Comparison of ENCODE assay signal across 8 cellular contexts in the genomic region with DNA sequence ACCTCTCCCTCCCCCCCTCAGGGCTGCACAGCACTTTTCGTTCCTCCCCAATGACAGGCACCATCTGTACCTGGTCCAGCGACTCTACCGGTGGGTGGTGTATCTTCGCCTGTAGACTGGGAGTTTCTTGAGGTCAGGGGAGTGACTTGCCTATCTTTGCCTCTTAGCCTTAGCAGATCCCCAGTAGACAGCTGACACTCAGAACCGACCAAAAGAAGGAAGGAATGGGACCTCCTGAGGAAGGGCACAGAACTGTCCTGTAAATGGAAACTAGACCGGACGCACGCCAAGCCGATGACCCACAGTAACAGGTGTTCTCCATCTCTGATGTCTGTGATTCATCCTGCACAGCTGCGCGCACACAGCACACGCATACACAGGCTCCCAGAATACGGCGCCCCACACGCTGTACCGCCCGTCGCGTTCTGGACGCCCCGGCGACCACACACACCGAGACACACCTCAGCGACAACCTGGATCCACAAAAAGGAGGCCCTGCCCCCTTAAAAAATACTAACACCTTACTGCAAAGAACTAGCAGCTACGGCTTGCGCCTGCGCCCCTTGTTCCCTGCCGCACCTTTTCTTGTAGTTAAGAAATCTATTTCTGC. TPM values are rescaled to one million over a fixed set of nuclear protein-coding genes. Genes with fewer than 3 reads are reported as not detected.
A peak's percentile ranks its signal among the peaks of the same experiment; 100 is the strongest.
DNase-seq lines count a peak whose midpoint lies in the region; ATAC-seq and TF ChIP-seq lines count a peak whose summit lies in the region.

No MANE protein-coding gene starts in this region.

- intact Hi-C loops in heart right ventricle (cut with DNase I): no loop called here
- intact Hi-C loops in posterior cingulate gyrus (cut with DNase I): no loop called here

- peak overlapping the region; percentile 72 for H3K9ac ChIP-seq in OCI-LY1 (ENCODE audit: low read length)

- H3K27ac ChIP-seq in OCI-LY1 (ENCODE audit: low read depth, low read length, poor library complexity, severe bottlenecking): peak overlapping the region; percentile 77
- no peak overlapping the region for H3K27ac ChIP-seq in heart right ventricle

- H3K9me3 ChIP-seq in BE2C (no peaks in the 10 kb centered on the region), OCI-LY1 (ENCODE audit: low read length) (peaks cover 2% of the 10 kb centered on the region; the same call in 1 of the 2 replicates), heart right ventricle (peaks cover 0 to 2% (median 0%) of the 10 kb centered on the region in 11 donors)

- H3K79me2 ChIP-seq in OCI-LY1 (ENCODE audit: insufficient read depth, low read length): peaks cover 38% of the 10 kb centered on the region

- H3K36me3 ChIP-seq in BE2C (no peaks in the 10 kb centered on the region), OCI-LY1 (ENCODE audit: insufficient read depth, low read length) (peaks cover 16% of the 10 kb centered on the region), heart right ventricle (no peaks in the 10 kb centered on the region)

- H3K27me3 ChIP-seq in BE2C (peaks cover 74% of the 10 kb centered on the region), OCI-LY1 (ENCODE audit: insufficient read depth, low read length) (no peaks in the 10 kb centered on the region), heart right ventricle (peaks cover 0 to 74% (median 28%) of the 10 kb centered on the region in 7 donors)

- H3K4me1 ChIP-seq in BE2C (no peaks in the 10 kb centered on the region), OCI-LY1 (ENCODE audit: insufficient read depth, low read length, severe bottlenecking) (peaks cover 42% of the 10 kb centered on the region), heart right ventricle (peaks cover 0 to 24% (median 15%) of the 10 kb centered on the region in 9 donors)

- DNase-seq in BE2C: peak; percentile 9
- peak in 3 of 4 experiments; percentile 10 to 44 (median 25) for DNase-seq in activated naive CD4-positive, alpha-beta T cell (lab: John Stamatoyannopoulos, UW)
- DNase-seq in heart right ventricle: no peak
- DNase-seq in posterior cingulate gyrus: peak in 8 of 10 donors; percentile 12 to 87 (median 40)
- no peak for DNase-seq in COLO829 (ENCODE audit: low spot score)

- 1% methylated on average over 28 of the region's 28 CpGs for WGBS in heart right ventricle, 2 donors

- no peaks in the 10 kb centered on the region for H3F3A ChIP-seq in OCI-LY1 (ENCODE audit: insufficient read depth, low read length)

- peak overlapping the region; percentile 87 for H3K4me2 ChIP-seq in OCI-LY1 (ENCODE audit: low read length)

- no peak for TF ChIP-seq CTCF in BE2C (IDR thresholded peaks at IDR 0.05; ENCODE audit: low read depth, low read length)
- TF ChIP-seq CTCF in OCI-LY1 (IDR thresholded peaks at IDR 0.05; ENCODE audit: low read length): peak; percentile 24; the same call in 1 of the 2 replicates
- TF ChIP-seq CTCF in heart right ventricle (IDR thresholded peaks at IDR 0.05): no peak

- H3K4me3 ChIP-seq in BE2C (ENCODE audit: low read depth, low read length): peak overlapping the region; percentile 40
- H3K4me3 ChIP-seq in OCI-LY1 (ENCODE audit: low read depth, low read length, poor library complexity, severe bottlenecking): peak overlapping the region; percentile 99
- H3K4me3 ChIP-seq in heart right ventricle: peak overlapping the region; percentile 25 to 87 (median 66)

- peak; percentile 57 for ATAC-seq in GM19035 (IDR thresholded peaks at IDR 0.05; ENCODE audit: unreplicated experiment)
- peak; percentile 71 for ATAC-seq in HG03175 (IDR thresholded peaks at IDR 0.05; ENCODE audit: unreplicated experiment)
- ATAC-seq in heart right ventricle: peak in 7 of 8 donors; percentile 49 to 87 (median 65)

- no peaks in the 10 kb centered on the region for H4K20me1 ChIP-seq in OCI-LY1 (ENCODE audit: insufficient read depth, low read length)

- no peaks in the 10 kb centered on the region for H3K9me2 ChIP-seq in OCI-LY1 (ENCODE audit: low read depth, low read length)

- no peak overlapping the region for H2AFZ ChIP-seq in OCI-LY1 (ENCODE audit: low read length)

RNA-seq across cellular contexts. Expression of gene TTC9, which starts 0.7 kb away (rescaled TPM):
- not detected for polyA plus RNA-seq in BE2C (2012; ENCODE audit: insufficient read depth, insufficient read length, low read depth)
- 1 to 10 TPM in 6 of 10 donors, under 1 TPM in 4; 0.31 to 2.9 (median 1.6) TPM for total RNA-seq in heart right ventricle
- polyA plus RNA-seq in heart right ventricle: under 1 TPM; 0.22 to 0.84 TPM

RNA-seq across cellular contexts. Expression of gene MED6, which starts 40.6 kb away (rescaled TPM):
- polyA plus RNA-seq in BE2C (2012; ENCODE audit: insufficient read depth, insufficient read length, low read depth): 35.3 TPM
- total RNA-seq in heart right ventricle: 10 to 100 TPM; 19.2 to 26.6 (median 22.0) TPM
- 10 to 100 TPM in 1 of 2 donors, 1 to 10 TPM in 1; 7.8 to 17.0 TPM for polyA plus RNA-seq in heart right ventricle

Comparison
In these comparisons a context has a peak if more than half of its experiments do, and no peak if none do; other contexts are left out.
1. DNase-seq: peak in BE2C (single experiment), activated naive CD4-positive, alpha-beta T cell (3 of 4) and posterior cingulate gyrus (8 of 10); none in heart right ventricle (0 of 2) and COLO829 (single experiment).
2. H3K4me3 ChIP-seq: peak in every context shown above with its lines; median percentile 99 in OCI-LY1; 66 in heart right ventricle; 40 in BE2C.
3. Peak in every context shown above with its lines, with median percentiles within 50 percentile points of each other: ATAC-seq.